Comparison of ENCODE assay signal across 17 cellular contexts in genomic region chr14:96405603-96406158, GRCh38. TPM values are rescaled to one million over a fixed set of nuclear protein-coding genes. Genes with fewer than 3 reads are reported as not detected.
DNase-seq lines count a peak whose midpoint lies in the region; ATAC-seq and TF ChIP-seq lines count a peak whose summit lies in the region.
"Had no signal": no experiment of that assay in that cellular context is flagged by ENCODE, and none has a peak within 500 bp of the region (broad histone marks: within the 10 kb centered on the region; RNA-seq: fewer than 3 reads in every experiment).

No MANE protein-coding gene starts in this region.

- ATAC-seq in lung (ENCODE audit: insufficient read depth, low FRiP score) (peak; percentile 49), HG03520 (IDR thresholded peaks at IDR 0.05; ENCODE audit: unreplicated experiment) (no peak)

- no peaks in the 10 kb centered on the region for H3F3A ChIP-seq in Loucy (ENCODE audit: low read depth)

- 76 to 85% methylated on average over 3 of the region's 3 CpGs for WGBS in lung, 2 donors

- H3K27ac ChIP-seq in lung (ENCODE audit: low read depth in 1 of 2, low read length in 1 of 2) (no peak overlapping the region), substantia nigra (ENCODE audit: low read depth, low read length, poor library complexity, severe bottlenecking) (no peak overlapping the region)

- TF ChIP-seq CTCF in Loucy (conservative IDR thresholded peaks at IDR 0.05; ENCODE audit: low read length) (no peak), lung (IDR thresholded peaks at IDR 0.05; ENCODE audit: control extremely low read depth, extremely low read depth) (no peak)

- no peak for TF ChIP-seq POLR2A in erythroblast (IDR thresholded peaks at IDR 0.05; ENCODE audit: low read length)

- H3K9me3 ChIP-seq in Loucy (ENCODE audit: insufficient read depth, low read depth, low read length) (no peaks in the 10 kb centered on the region), lung (ENCODE audit: control insufficient read depth in 2 of 2, insufficient read depth in 1 of 2, low read length in 1 of 2) (no peaks in the 10 kb centered on the region)
- H3K9me3 ChIP-seq: HAP-1 had no signal

- H4K20me1 ChIP-seq in Loucy (ENCODE audit: insufficient read depth, low read length, poor library complexity, severe bottlenecking), result no peaks in the 10 kb centered on the region

- no peaks in the 10 kb centered on the region for H3K27me3 ChIP-seq in Loucy (ENCODE audit: insufficient read depth, low read length, poor library complexity, severe bottlenecking)
- no peaks in the 10 kb centered on the region for H3K27me3 ChIP-seq in lung (ENCODE audit: control insufficient read depth, insufficient read depth)

- no peak overlapping the region for H3K4me3 ChIP-seq in Loucy (ENCODE audit: low read length, poor library complexity, severe bottlenecking)
- no peak overlapping the region for H3K4me3 ChIP-seq in lung
- H3K4me3 ChIP-seq: HAP-1 had no signal

- H3K4me1 ChIP-seq in Loucy (ENCODE audit: insufficient read depth, low read length, poor library complexity, severe bottlenecking) (peaks cover 11% of the 10 kb centered on the region), lung (ENCODE audit: control insufficient read depth in 2 of 2, insufficient read depth in 2 of 2, low read length in 2 of 2) (peaks cover 0 to 5% of the 10 kb centered on the region in 2 donors)
- H3K4me1 ChIP-seq: HAP-1 had no signal

- peak overlapping the region; percentile 65 for H2AFZ ChIP-seq in Loucy (ENCODE audit: low read length)

- intact Hi-C loops in posterior cingulate gyrus (cut with DNase I), result no loop called here

- H3K79me2 ChIP-seq in Loucy (ENCODE audit: insufficient read depth, low read length), result no peaks in the 10 kb centered on the region

- H3K4me2 ChIP-seq in Loucy (ENCODE audit: low read depth, low read length, poor library complexity, severe bottlenecking), result peak overlapping the region; percentile 15

- H3K9ac ChIP-seq in Loucy (ENCODE audit: low read depth, low read length, poor library complexity, severe bottlenecking), result no peak overlapping the region

- H3K36me3 ChIP-seq in Loucy (ENCODE audit: insufficient read depth, low read length) (no peaks in the 10 kb centered on the region), lung (ENCODE audit: control insufficient read depth in 2 of 2, insufficient read depth in 2 of 2, low read length in 2 of 2) (no peaks in the 10 kb centered on the region)
- H3K36me3 ChIP-seq: HAP-1 had no signal

- DNase-seq in OCI-M1 (lab: John Stamatoyannopoulos, UW) (peak; percentile 3), erythroblast (lab: John Stamatoyannopoulos, UW) (peak; percentile 59 to 67), lung (ENCODE audit: low spot score) (no peak), posterior cingulate gyrus (no peak), substantia nigra (lab: John Stamatoyannopoulos, UW) (no peak)
- no peak for DNase-seq in stimulated activated CD4-positive, alpha-beta T cell treated with anti-CD3 and anti-CD28 coated beads, Interleukin-12 subunit alpha, Interleukin-12 subunit beta, amount 100 ng/mL, for 4 hours
- DNase-seq: C1 segment of cervical spinal cord; Calu3; CD4-positive, alpha-beta memory T cell; COR-L47; DMS53; DMS79 treated with DMSO at 0.1 percent for 48 hours; GOT3; HFFc6 had no signal

- no peaks in the 10 kb centered on the region for H3K9me2 ChIP-seq in Loucy (replicated peaks; ENCODE audit: low read depth, low read length)

RNA-seq across cellular contexts. Expression of gene AK7, which starts 13.8 kb away (rescaled TPM):
- 10 to 100 TPM; 14.8 to 21.4 TPM for total RNA-seq in lung
- 1 to 10 TPM; 5.2 to 6.8 TPM for polyA plus RNA-seq in lung
- total RNA-seq: HFFc6 had no signal

RNA-seq across cellular contexts. Expression of gene GSKIP, which starts 42.4 kb away (rescaled TPM):
- 10 to 100 TPM; 14.8 to 20.6 TPM for total RNA-seq in lung
- 10 to 100 TPM in 1 of 2 donors, 1 to 10 TPM in 1; 8.2 to 15.2 TPM for polyA plus RNA-seq in lung

RNA-seq across cellular contexts. Expression of gene ATG2B, which starts 42.5 kb away (rescaled TPM):
- total RNA-seq in lung, result 10 to 100 TPM; 21.7 to 64.3 TPM
- polyA plus RNA-seq in lung, result 1 to 10 TPM; 3.6 to 4.8 TPM

Comparison
In these comparisons a context has a peak if more than half of its experiments do, and no peak if none do; other contexts are left out.
1. DNase-seq: peak in OCI-M1 (single experiment) and erythroblast (2 of 2); none in lung (single experiment), posterior cingulate gyrus (0 of 10), stimulated activated CD4-positive, alpha-beta T cell treated with anti-CD3 and anti-CD28 coated beads, Interleukin-12 subunit alpha, Interleukin-12 subunit beta, amount 100 ng/mL, for 4 hours (single experiment) and substantia nigra (0 of 49).